12 cellular contexts compared by ENCODE assay signal in genomic region chr16:1932050-1933028, GRCh38. TPM values are rescaled to one million over a fixed set of nuclear protein-coding genes. Genes with fewer than 3 reads are reported as not detected.
DNase-seq lines count a peak whose midpoint lies in the region; ATAC-seq and TF ChIP-seq lines count a peak whose summit lies in the region.
"Had no signal": no experiment of that assay in that cellular context is flagged by ENCODE, and none has a peak within 500 bp of the region (broad histone marks: within the 10 kb centered on the region; RNA-seq: fewer than 3 reads in every experiment).

No MANE protein-coding gene starts in this region.

- no peak overlapping the region for H3K27ac ChIP-seq in 22Rv1

- no peak for ATAC-seq in GM18502 (IDR thresholded peaks at IDR 0.05; ENCODE audit: poor library complexity, unreplicated experiment)
- ATAC-seq in GM19467 (IDR thresholded peaks at IDR 0.05; ENCODE audit: unreplicated experiment) = no peak

- H3K4me3 ChIP-seq in fibroblast of villous mesenchyme (ENCODE audit: low read depth, low read length) = no peak overlapping the region

- DNase-seq in H4 (ENCODE audit: low spot score) (peak; percentile 58), SHP77 (lab: John Stamatoyannopoulos, UW) (peak; percentile 60 to 74), fibroblast of villous mesenchyme (ENCODE audit: low read depth) (no peak), EL (no peak), NCI-H345 treated with DMSO at 0.1 percent for 48 hours (lab: John Stamatoyannopoulos, UW; ENCODE audit: unreplicated experiment) (no peak)
- DNase-seq: activated T-cell treated with anti-CD3 and anti-CD28 coated beads, Interleukin-2, amount 50 U/mL, for 48 hours; CD4-positive, CD25-positive, alpha-beta regulatory T cell; NCI-H2081 treated with DMSO at 0.1 percent for 48 hours had no signal

- peak; percentile 27 for TF ChIP-seq CTCF in 22Rv1 (IDR thresholded peaks at IDR 0.05)
- peak; percentile 8 for TF ChIP-seq CTCF in fibroblast of villous mesenchyme (IDR thresholded peaks at IDR 0.05; ENCODE audit: insufficient read depth, low read depth, low read length)

RNA-seq across cellular contexts. Expression of gene MSRB1, which starts 10.7 kb away (rescaled TPM):
- total RNA-seq in H4 (2014; rRNA removed; shearing (Covaris generic)) = 25.3 and 32.7 TPM in 2 replicates
- total RNA-seq in fibroblast of villous mesenchyme = 14.2 and 16.4 TPM in 2 replicates

RNA-seq across cellular contexts. Expression of gene HS3ST6, which starts 14.1 kb away (rescaled TPM):
- total RNA-seq in H4 (2014; rRNA removed; shearing (Covaris generic)) = not detected in 2 replicates
- total RNA-seq in fibroblast of villous mesenchyme = not detected in 2 replicates
- total RNA-seq: CD4-positive, CD25-positive, alpha-beta regulatory T cell; pulmonary artery endothelial cell had no signal

RNA-seq across cellular contexts. Expression of gene RPL3L, which starts 22.1 kb away (rescaled TPM):
- total RNA-seq in H4 (2014; rRNA removed; shearing (Covaris generic)) = not detected in 2 replicates
- total RNA-seq in fibroblast of villous mesenchyme = not detected in 2 replicates
- total RNA-seq: CD4-positive, CD25-positive, alpha-beta regulatory T cell; pulmonary artery endothelial cell had no signal

RNA-seq across cellular contexts. Expression of gene NDUFB10, which starts 27.0 kb away (rescaled TPM):
- total RNA-seq in H4 (2014; rRNA removed; shearing (Covaris generic)) = 360 and 447 TPM in 2 replicates
- total RNA-seq in fibroblast of villous mesenchyme = 87.2 and 156 TPM in 2 replicates

RNA-seq across cellular contexts. Expression of gene RPS2, which starts 32.3 kb away (rescaled TPM):
- 2,920 and 3,088 TPM in 2 replicates for total RNA-seq in H4 (2014; rRNA removed; shearing (Covaris generic))
- total RNA-seq in fibroblast of villous mesenchyme = 1,294 and 1,994 TPM in 2 replicates

Comparison
In these comparisons a context has a peak if more than half of its experiments do, and no peak if none do; other contexts are left out.
1. DNase-seq: peak in H4 (single experiment) and SHP77 (2 of 2); none in fibroblast of villous mesenchyme (single experiment), EL (single experiment) and NCI-H345 treated with DMSO at 0.1 percent for 48 hours (single experiment).